8 cellular contexts compared by ENCODE assay signal in genomic region chr17:78324391-78325075, GRCh38. TPM values are rescaled to one million over a fixed set of nuclear protein-coding genes. Genes with fewer than 3 reads are reported as not detected.
DNase-seq lines count a peak whose midpoint lies in the region; ATAC-seq and TF ChIP-seq lines count a peak whose summit lies in the region.

No MANE protein-coding gene starts in this region.

- CTCF ChIA-PET in SK-N-SH (lab: Yijun Ruan, JAX), result interaction anchor here (0.7 to 2.8 kb wide), 10 partner anchors 9 to 209 kb away, joined by 3 to 15 read pairs (median 6); no protein-coding TSS in a partner anchor

- H4K8ac ChIP-seq in mesendoderm (ENCODE audit: low read depth, low read length), result no peak overlapping the region

- no peak overlapping the region for H4K5ac ChIP-seq in mesendoderm (ENCODE audit: low read length)

- H3K36me3 ChIP-seq in ACC112 (ENCODE audit: insufficient read depth, low read length) (no peaks in the 10 kb centered on the region), SK-N-SH (replicated peaks in 1 of 2; ENCODE audit: control insufficient read depth in 1 of 2, insufficient read depth in 2 of 2, low read length in 1 of 2) (no peaks in the 10 kb centered on the region), mesendoderm (ENCODE audit: control insufficient read depth, insufficient read depth, low read length) (no peaks in the 10 kb centered on the region), tibial artery (no peaks in the 10 kb centered on the region)

- DNase-seq in GM20000 (ENCODE audit: low spot score), result peak; percentile 49
- peak; percentile 89 for DNase-seq in SK-N-SH
- no peak for DNase-seq in effector memory CD8-positive, alpha-beta T cell
- DNase-seq in mesendoderm, result peak; percentile 71
- DNase-seq in tibial artery, result peak; percentile 87 to 92
- DNase-seq in HuH-7.5 (ENCODE audit: low spot score), result no peak

- H3K79me2 ChIP-seq in ACC112 (ENCODE audit: control insufficient read depth, insufficient read depth, low read length, unreplicated experiment) (no peaks in the 10 kb centered on the region), SK-N-SH (ENCODE audit: insufficient read depth) (no peaks in the 10 kb centered on the region), mesendoderm (ENCODE audit: control insufficient read depth, insufficient read depth, low read length) (no peaks in the 10 kb centered on the region)

- H3K56ac ChIP-seq in mesendoderm (ENCODE audit: low read length), result peak overlapping the region; percentile 75

- peaks cover 15 to 22% of the 10 kb centered on the region in 2 donors for H3K4me1 Mint-ChIP-seq in effector memory CD8-positive, alpha-beta T cell (ENCODE audit: low read depth in 2 of 2)

- no peaks in the 10 kb centered on the region for H3K9me3 Mint-ChIP-seq in effector memory CD8-positive, alpha-beta T cell

- H2BK15ac ChIP-seq in mesendoderm (replicated peaks; ENCODE audit: low read depth), result no peak overlapping the region

- H3K9ac ChIP-seq in SK-N-SH, result peak overlapping the region; percentile 38
- H3K9ac ChIP-seq in mesendoderm (ENCODE audit: low read length), result peak overlapping the region; percentile 3

- H3K27me3 ChIP-seq in ACC112 (ENCODE audit: insufficient read depth, low read length) (no peaks in the 10 kb centered on the region), SK-N-SH (ENCODE audit: insufficient read depth) (no peaks in the 10 kb centered on the region), mesendoderm (ENCODE audit: insufficient read depth, low read length, poor library complexity) (no peaks in the 10 kb centered on the region), tibial artery (no peaks in the 10 kb centered on the region)

- intact Hi-C loops in tibial artery (cut with DNase I; ENCODE audit: low total_unique reads), result no loop called here

- H3K27ac ChIP-seq in ACC112 (ENCODE audit: low read depth, low read length) (peak overlapping the region; percentile 93), SK-N-SH (ENCODE audit: low read depth in 2 of 2, low read length in 1 of 2) (peak overlapping the region; percentile 62 to 92), mesendoderm (ENCODE audit: low read depth, low read length) (no peak overlapping the region), tibial artery (peak overlapping the region; percentile 66 to 75)

- 33% methylated on average over 18 of the region's 18 CpGs for WGBS in SK-N-SH (ENCODE audit: low lambda C conversion rate)
- WGBS in mesendoderm (ENCODE audit: extremely low coverage, insufficient coverage, low lambda C conversion rate), result no CpG with 5 or more reads among the region's 18 CpGs

- peak overlapping the region; percentile 48 for H2BK5ac ChIP-seq in mesendoderm (ENCODE audit: low read length)

- no peak overlapping the region for H3K23ac ChIP-seq in mesendoderm (ENCODE audit: low read length)

- H3K27me3 Mint-ChIP-seq in effector memory CD8-positive, alpha-beta T cell, result no peaks in the 10 kb centered on the region

- H2AFZ ChIP-seq in ACC112 (ENCODE audit: low read length, unreplicated experiment), result peak overlapping the region; percentile 10
- peak overlapping the region; percentile 36; the same call in 1 of the 2 replicates for H2AFZ ChIP-seq in SK-N-SH (ENCODE audit: low read depth)

- no peak for TF ChIP-seq RAD21 in SK-N-SH (IDR thresholded peaks at IDR 0.05; ENCODE audit: low read length)

- peaks cover 26% of the 10 kb centered on the region for H3F3A ChIP-seq in SK-N-SH (replicated peaks; ENCODE audit: insufficient read depth)

- no peak overlapping the region for H2BK120ac ChIP-seq in mesendoderm (ENCODE audit: low read depth, low read length)

- H3K79me1 ChIP-seq in mesendoderm (ENCODE audit: low read length), result no peaks in the 10 kb centered on the region

- POLR2A ChIA-PET in SK-N-SH (lab: Yijun Ruan, JAX), result interaction anchor here (1.7 kb wide), 1 partner anchor 70 kb away, joined by 3 read pairs; no protein-coding TSS in a partner anchor

- H3K4ac ChIP-seq in mesendoderm (ENCODE audit: low read depth, low read length), result no peak overlapping the region

- no peak for ATAC-seq in effector memory CD8-positive, alpha-beta T cell (replicated peaks)
- no peak for ATAC-seq in HG02981 (IDR thresholded peaks at IDR 0.05; ENCODE audit: unreplicated experiment)

- TF ChIP-seq CTCF in GM20000 (IDR thresholded peaks at IDR 0.05; ENCODE audit: extremely low read depth, missing control alignments) (no peak), SK-N-SH (IDR thresholded peaks at IDR 0.05) (no peak), tibial artery (IDR thresholded peaks at IDR 0.05) (no peak)

- no peaks in the 10 kb centered on the region for H4K20me1 ChIP-seq in SK-N-SH (ENCODE audit: insufficient read depth)

- H3K4me3 Mint-ChIP-seq in effector memory CD8-positive, alpha-beta T cell, result peak overlapping the region in 1 of 2 donors; percentile 45

- no peaks in the 10 kb centered on the region for H3K36me3 Mint-ChIP-seq in effector memory CD8-positive, alpha-beta T cell (ENCODE audit: insufficient read depth)

- H3K4me1 ChIP-seq in ACC112 (ENCODE audit: control insufficient read depth, insufficient read depth, low read length, unreplicated experiment) (peaks cover 52% of the 10 kb centered on the region), SK-N-SH (ENCODE audit: control insufficient read depth in 1 of 2, insufficient read depth in 2 of 2, low read depth in 1 of 2, low read length in 1 of 2) (peaks cover 32 to 33% of the 10 kb centered on the region in 2 experiments; a peak in 3 of 4 replicates), mesendoderm (ENCODE audit: control insufficient read depth, low read depth, low read length) (peaks cover 9% of the 10 kb centered on the region), tibial artery (peaks cover 0 to 27% (median 14%) of the 10 kb centered on the region in 4 donors)

- H3K27ac Mint-ChIP-seq in effector memory CD8-positive, alpha-beta T cell, result peak overlapping the region; percentile 19 to 47

- peak overlapping the region; percentile 28 for H3K18ac ChIP-seq in mesendoderm (ENCODE audit: low read length)

- H3K4me2 ChIP-seq in SK-N-SH (peak overlapping the region; percentile 60; the same call in 1 of the 2 replicates), mesendoderm (ENCODE audit: low read length) (no peak overlapping the region)

- peak overlapping the region; percentile 12; the same call in 1 of the 2 replicates for H3K4me3 ChIP-seq in ACC112 (ENCODE audit: low read depth, low read length)
- H3K4me3 ChIP-seq in SK-N-SH (ENCODE audit: low read depth in 2 of 2, low read length in 1 of 2), result no peak overlapping the region
- no peak overlapping the region for H3K4me3 ChIP-seq in mesendoderm (ENCODE audit: low read length)
- peak overlapping the region; percentile 19 to 23 for H3K4me3 ChIP-seq in tibial artery

- no peaks in the 10 kb centered on the region for H3K9me3 ChIP-seq in SK-N-SH
- H3K9me3 ChIP-seq in tibial artery, result no peaks in the 10 kb centered on the region

- no peak overlapping the region for H2AK5ac ChIP-seq in mesendoderm (ENCODE audit: low read length)

- TF ChIP-seq EP300 in SK-N-SH (IDR thresholded peaks at IDR 0.05; ENCODE audit: borderline replicate concordance in 1 of 2, low read depth in 1 of 2, low read length in 1 of 2), result no peak

- H3K9me2 ChIP-seq in SK-N-SH, result no peaks in the 10 kb centered on the region

TF ChIP-seq in SK-N-SH, 30 proteins besides CTCF, POLR2A, EP300 and RAD21:
- peak; percentile 70 for TF ChIP-seq RCOR1 (IDR thresholded peaks at IDR 0.05; ENCODE audit: low read length)
- peak; percentile 35 for TF ChIP-seq PBX3 (IDR thresholded peaks at IDR 0.05)
- TF ChIP-seq MAX (IDR thresholded peaks at IDR 0.05; ENCODE audit: low read depth), result 0 out of 2 replicates have a peak, but pooled peaks have one; percentile 35
- TF ChIP-seq YY1 (IDR thresholded peaks at IDR 0.05; ENCODE audit: low read depth), result peak; percentile 45; the same call in 1 of the 2 replicates
- peak; percentile 68 for TF ChIP-seq GATA2 (CRISPR knock-in tag; IDR thresholded peaks at IDR 0.05)
- TF ChIP-seq RFX5 (IDR thresholded peaks at IDR 0.05; ENCODE audit: low read length), result no peak
- peak; percentile 79; the same call in 1 of the 2 replicates for TF ChIP-seq MXI1 (IDR thresholded peaks at IDR 0.05; ENCODE audit: low read depth, low read length)
- peak; percentile 32 for TF ChIP-seq TCF12 (IDR thresholded peaks at IDR 0.05)
- TF ChIP-seq CHD2 (IDR thresholded peaks at IDR 0.05; ENCODE audit: low read length, partially characterized antibody), result peak; percentile 10
- no peak for TF ChIP-seq MEF2A (IDR thresholded peaks at IDR 0.05; ENCODE audit: borderline replicate concordance, low read depth)

RNA-seq across cellular contexts. Expression of gene SOCS3, which starts 35.3 kb away (rescaled TPM):
- 24.9 and 26.1 TPM in 2 replicates for polyA plus RNA-seq in SK-N-SH (2012; rRNA removed)
- 16.5 and 23.9 TPM in 2 replicates for polyA plus RNA-seq in SK-N-SH (2012; cell fraction: cytosol; rRNA removed)
- polyA plus RNA-seq in SK-N-SH (2012; cell fraction: nucleus; rRNA removed), result 51.0 and 55.2 TPM in 2 replicates
- 11.2 TPM for polyA plus RNA-seq in mesendoderm (2013, experiment 1 of 2)
- polyA plus RNA-seq in mesendoderm (2013, experiment 2 of 2), result 11.0 TPM

RNA-seq across cellular contexts. Expression of gene PGS1, which starts 53.9 kb away (rescaled TPM):
- polyA plus RNA-seq in SK-N-SH (2012; rRNA removed), result 88.4 and 106 TPM in 2 replicates
- polyA plus RNA-seq in SK-N-SH (2012; cell fraction: cytosol; rRNA removed), result 35.9 and 56.9 TPM in 2 replicates
- polyA plus RNA-seq in SK-N-SH (2012; cell fraction: nucleus; rRNA removed), result 264 and 311 TPM in 2 replicates
- polyA plus RNA-seq in mesendoderm (2013, experiment 1 of 2), result 24.0 TPM
- 23.5 TPM for polyA plus RNA-seq in mesendoderm (2013, experiment 2 of 2)

Comparison
In these comparisons a context has a peak if more than half of its experiments do, and no peak if none do; other contexts are left out.
1. H3K4me3 ChIP-seq: peak in ACC112 (single experiment) and tibial artery (2 of 2); none in SK-N-SH (0 of 2) and mesendoderm (single experiment).
2. DNase-seq: peak in GM20000 (single experiment), SK-N-SH (single experiment), mesendoderm (single experiment) and tibial artery (2 of 2); none in effector memory CD8-positive, alpha-beta T cell (0 of 3) and HuH-7.5 (single experiment).